In the genomic region with DNA sequence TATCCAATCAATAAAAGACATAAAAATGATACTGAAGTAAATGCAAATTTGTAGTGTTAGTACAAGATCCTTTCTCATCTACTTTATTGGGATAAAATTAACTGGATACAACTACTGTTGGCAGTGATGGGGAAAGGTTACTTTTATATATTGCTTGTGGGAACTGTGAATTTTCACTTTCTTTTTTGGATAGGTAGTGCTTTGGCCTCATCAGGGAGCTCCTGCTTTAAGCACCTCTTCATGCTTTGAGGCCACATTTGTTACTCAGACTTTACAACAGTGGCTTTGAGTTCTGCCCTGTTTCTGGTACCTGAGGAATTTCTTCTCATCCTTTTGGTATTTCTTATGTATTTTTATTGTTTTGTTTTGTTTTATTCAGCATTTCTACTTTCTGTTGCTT, we compare ENCODE assay signal across 1 cellular context.
TF ChIP-seq lines count a peak whose summit lies in the region.

No MANE protein-coding gene starts in this region.

TF ChIP-seq in IMR-90, 13 proteins besides CTCF, POLR2A, EP300 and RAD21 (continued from another document):
- TF ChIP-seq, protein P1, sequence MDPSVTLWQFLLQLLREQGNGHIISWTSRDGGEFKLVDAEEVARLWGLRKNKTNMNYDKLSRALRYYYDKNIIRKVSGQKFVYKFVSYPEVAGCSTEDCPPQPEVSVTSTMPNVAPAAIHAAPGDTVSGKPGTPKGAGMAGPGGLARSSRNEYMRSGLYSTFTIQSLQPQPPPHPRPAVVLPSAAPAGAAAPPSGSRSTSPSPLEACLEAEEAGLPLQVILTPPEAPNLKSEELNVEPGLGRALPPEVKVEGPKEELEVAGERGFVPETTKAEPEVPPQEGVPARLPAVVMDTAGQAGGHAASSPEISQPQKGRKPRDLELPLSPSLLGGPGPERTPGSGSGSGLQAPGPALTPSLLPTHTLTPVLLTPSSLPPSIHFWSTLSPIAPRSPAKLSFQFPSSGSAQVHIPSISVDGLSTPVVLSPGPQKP (IDR thresholded peaks at IDR 0.05; ENCODE audit: borderline replicate concordance, low read depth, low read length): no peak
- TF ChIP-seq CEBPB (IDR thresholded peaks at IDR 0.05; ENCODE audit: low read depth, low read length) (no peak), RCOR1 (IDR thresholded peaks at IDR 0.05; ENCODE audit: insufficient replicate concordance, low read length) (no peak), MXI1 (IDR thresholded peaks at IDR 0.05; ENCODE audit: borderline replicate concordance, low read depth, low read length) (no peak)
- TF ChIP-seq, protein P2, sequence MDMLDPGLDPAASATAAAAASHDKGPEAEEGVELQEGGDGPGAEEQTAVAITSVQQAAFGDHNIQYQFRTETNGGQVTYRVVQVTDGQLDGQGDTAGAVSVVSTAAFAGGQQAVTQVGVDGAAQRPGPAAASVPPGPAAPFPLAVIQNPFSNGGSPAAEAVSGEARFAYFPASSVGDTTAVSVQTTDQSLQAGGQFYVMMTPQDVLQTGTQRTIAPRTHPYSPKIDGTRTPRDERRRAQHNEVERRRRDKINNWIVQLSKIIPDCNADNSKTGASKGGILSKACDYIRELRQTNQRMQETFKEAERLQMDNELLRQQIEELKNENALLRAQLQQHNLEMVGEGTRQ (IDR thresholded peaks at IDR 0.05; ENCODE audit: low read depth, low read length): no peak
